ENCODE assay signal across 8 cellular contexts in the genomic region with DNA sequence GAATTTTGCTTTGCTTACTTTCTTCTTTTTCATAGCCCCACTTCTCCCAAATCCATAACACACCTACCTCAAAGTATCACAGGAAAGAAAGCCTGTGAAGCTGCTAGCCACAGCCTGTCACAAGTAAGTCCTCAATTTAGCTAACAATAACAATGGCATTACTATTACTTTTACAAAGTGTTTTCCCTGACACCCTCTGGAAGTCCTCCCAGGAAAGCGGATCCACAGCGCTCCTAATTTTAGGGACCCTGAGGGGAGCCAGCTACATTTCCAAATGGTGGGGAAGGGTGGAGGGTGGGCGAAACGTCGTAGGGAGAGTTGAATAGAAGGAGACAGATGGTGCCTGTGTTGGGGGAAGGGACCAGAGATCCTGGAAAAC. TPM values are rescaled to one million over a fixed set of nuclear protein-coding genes. Genes with fewer than 3 reads are reported as not detected.
DNase-seq lines count a peak whose midpoint lies in the region; ATAC-seq and TF ChIP-seq lines count a peak whose summit lies in the region.

No MANE protein-coding gene starts in this region.

- ATAC-seq in Right ventricle myocardium inferior = no peak
- ATAC-seq in body of pancreas = no peak
- ATAC-seq in lower lobe of right lung = no peak
- no peak for ATAC-seq in upper lobe of right lung
- ATAC-seq in HG02798 (IDR thresholded peaks at IDR 0.05; ENCODE audit: poor library complexity, unreplicated experiment) = no peak

- DNase-seq in cardiac muscle cell (ENCODE audit: low read depth in 1 of 2, low spot score in 1 of 2) (no peak), Right ventricle myocardium inferior (ENCODE audit: missing footprints) (no peak), body of pancreas (no peak), lower lobe of right lung (no peak), upper lobe of right lung (no peak), DMS53 treated with DMSO at 0.1 percent for 48 hours (lab: John Stamatoyannopoulos, UW; ENCODE audit: unreplicated experiment) (no peak), G401 (ENCODE audit: low spot score) (no peak)

- H3K27me3 ChIP-seq in cardiac muscle cell (peaks cover 29% of the 10 kb centered on the region), body of pancreas (no peaks in the 10 kb centered on the region), lower lobe of right lung (ENCODE audit: low read depth) (peaks cover 26% of the 10 kb centered on the region), upper lobe of right lung (peaks cover 25% of the 10 kb centered on the region)

- H3K9me3 ChIP-seq in cardiac muscle cell (ENCODE audit: low read depth) (no peaks in the 10 kb centered on the region), body of pancreas (no peaks in the 10 kb centered on the region), lower lobe of right lung (no peaks in the 10 kb centered on the region), upper lobe of right lung (no peaks in the 10 kb centered on the region)

- H3K4me1 ChIP-seq in cardiac muscle cell (ENCODE audit: low read depth) = peaks cover 11% of the 10 kb centered on the region
- peaks cover 69% of the 10 kb centered on the region for H3K4me1 ChIP-seq in body of pancreas
- H3K4me1 ChIP-seq in lower lobe of right lung = peaks cover 21% of the 10 kb centered on the region
- no peaks in the 10 kb centered on the region for H3K4me1 ChIP-seq in upper lobe of right lung

- TF ChIP-seq CTCF in cardiac muscle cell (IDR thresholded peaks at IDR 0.05; ENCODE audit: low read depth, low read length) (no peak), body of pancreas (IDR thresholded peaks at IDR 0.05) (no peak), lower lobe of right lung (IDR thresholded peaks at IDR 0.05) (no peak), upper lobe of right lung (IDR thresholded peaks at IDR 0.05) (no peak)

- intact Hi-C loops in Right ventricle myocardium inferior (cut with DNase I) (loop anchor here (10.0 kb wide), 1 partner anchor 114 kb away; no protein-coding TSS in a partner anchor), body of pancreas (cut with DNase I) (no loop called here), lower lobe of right lung (cut with DNase I) (no loop called here), upper lobe of right lung (cut with DNase I) (no loop called here)

- 8% methylated on average over 5 of the region's 5 CpGs for WGBS in body of pancreas, 2 donors

- peak overlapping the region; percentile 64 for H3K4me3 ChIP-seq in cardiac muscle cell
- no peak overlapping the region for H3K4me3 ChIP-seq in body of pancreas
- H3K4me3 ChIP-seq in lower lobe of right lung = peak overlapping the region; percentile 61
- H3K4me3 ChIP-seq in upper lobe of right lung = peak overlapping the region; percentile 44

- H3K27ac ChIP-seq in cardiac muscle cell (no peak overlapping the region), body of pancreas (peak overlapping the region; percentile 73 to 87 (median 80)), lower lobe of right lung (peak overlapping the region; percentile 36), upper lobe of right lung (no peak overlapping the region)

- TF ChIP-seq POLR2A in body of pancreas (IDR thresholded peaks at IDR 0.05) = no peak

- in situ Hi-C loops in G401 (cut with HindIII; ENCODE audit: low sequenced_read_pairs) = no loop called here

- H3K36me3 ChIP-seq in cardiac muscle cell (no peaks in the 10 kb centered on the region), body of pancreas (replicated peaks in 1 of 2; ENCODE audit: insufficient read depth in 1 of 2, low read depth in 2 of 2) (no peaks in the 10 kb centered on the region), lower lobe of right lung (no peaks in the 10 kb centered on the region), upper lobe of right lung (no peaks in the 10 kb centered on the region)

RNA-seq across cellular contexts. Expression of gene WWC1, which starts 0.6 kb away (rescaled TPM):
- total RNA-seq in cardiac muscle cell = 8.6 and 9.7 TPM in 2 replicates
- 6.0 and 6.9 TPM in 2 replicates for polyA plus RNA-seq in cardiac muscle cell
- 1.9 TPM for total RNA-seq in Right ventricle myocardium inferior
- 10 to 100 TPM; 40.0 to 49.4 TPM for total RNA-seq in body of pancreas
- total RNA-seq in lower lobe of right lung = 61.9 TPM
- 94.2 TPM for total RNA-seq in upper lobe of right lung
- total RNA-seq in G401 (2014; rRNA removed; shearing (Covaris generic)) = 37.0 and 46.3 TPM in 2 replicates

Comparison
In these comparisons a context has a peak if more than half of its experiments do, and no peak if none do; other contexts are left out.
1. H3K27ac ChIP-seq: peak in body of pancreas (4 of 4) and lower lobe of right lung (single experiment); none in cardiac muscle cell (single experiment) and upper lobe of right lung (single experiment).
2. H3K4me3 ChIP-seq: peak in cardiac muscle cell (single experiment), lower lobe of right lung (single experiment) and upper lobe of right lung (single experiment); none in body of pancreas (0 of 2).